ENCODE assay signal across 11 cellular contexts in the genomic region with DNA sequence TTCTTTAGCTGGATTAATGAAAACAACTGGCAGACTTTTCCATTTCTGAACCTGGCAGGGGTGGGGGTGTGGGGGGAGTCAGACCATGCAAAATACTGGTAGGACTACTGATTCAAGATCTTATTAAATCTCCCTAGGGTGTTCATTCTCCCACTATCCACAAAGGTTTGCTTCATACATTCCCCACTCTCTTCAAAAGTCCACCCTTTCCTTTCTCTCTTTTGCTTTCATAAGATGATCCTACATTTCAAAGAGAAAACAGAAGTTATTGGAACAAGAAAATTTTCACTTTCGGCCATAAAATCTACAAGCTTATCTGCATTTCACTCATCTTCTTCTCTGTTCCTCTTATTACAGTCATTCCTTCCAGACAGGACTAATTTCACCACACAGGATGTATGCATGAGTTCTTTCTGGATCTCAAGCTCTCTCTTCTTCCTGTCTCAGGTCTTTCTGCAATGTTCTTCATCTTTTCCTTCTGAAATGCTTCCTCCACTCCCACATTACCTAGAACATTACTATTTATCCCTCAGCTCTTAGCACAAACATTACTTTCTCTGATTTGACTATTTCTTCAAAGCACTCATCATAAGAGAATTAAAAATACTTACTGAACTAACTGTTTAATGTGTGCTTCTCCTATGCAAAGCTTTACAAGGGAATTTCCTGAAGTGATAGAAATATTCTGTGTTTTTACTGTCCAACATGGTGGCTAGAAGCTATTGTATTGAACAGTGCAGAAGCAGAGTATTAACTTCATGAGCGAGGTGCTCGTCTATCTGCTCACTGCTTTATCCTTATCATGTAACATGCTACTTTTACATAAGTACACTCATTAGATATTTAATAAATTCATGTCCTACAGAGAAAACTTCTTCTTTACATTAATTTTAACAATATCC.
DNase-seq lines count a peak whose midpoint lies in the region; ATAC-seq and FAIRE-seq lines count a peak whose summit lies in the region.
"Had no signal": no experiment of that assay in that cellular context is flagged by ENCODE, and none has a peak within 500 bp of the region (broad histone marks: within the 10 kb centered on the region; RNA-seq: fewer than 3 reads in every experiment).

No MANE protein-coding gene starts in this region.

- H3K4me1 Mint-ChIP-seq in activated T-cell treated with anti-CD3 and anti-CD28 coated beads, Interleukin-2, amount 50 U/mL, for 72 hours (ENCODE audit: low read depth), result peaks cover 35% of the 10 kb centered on the region

- H3K36me3 Mint-ChIP-seq in activated T-cell treated with anti-CD3 and anti-CD28 coated beads, Interleukin-2, amount 50 U/mL, for 72 hours (ENCODE audit: insufficient read depth in 2 of 2), result peaks cover 6 to 13% of the 10 kb centered on the region in 2 donors

- no peak for DNase-seq in activated T-cell treated with anti-CD3 and anti-CD28 coated beads, Interleukin-2, amount 50 U/mL, for 72 hours
- DNase-seq in activated T-cell treated with anti-CD3 and anti-CD28 coated beads for 4 hours, result no peak
- DNase-seq in stimulated activated naive CD8-positive, alpha-beta T cell treated with anti-CD3 and anti-CD28 coated beads, Interleukin-15, Interleukin-2, amounts not matched to agents 100 U/mL and 50 U/mL, for 24 hours, result no peak
- DNase-seq in small intestine, result no peak
- no peak for DNase-seq in DMS153 (lab: John Stamatoyannopoulos, UW)
- no peak for DNase-seq in activated CD4-positive, CD25-positive, alpha-beta regulatory T cell treated with anti-CD3 and anti-CD28 coated beads, Interleukin-2, amount 50 U/mL, for 72 hours
- DNase-seq: NCI-H187 treated with DMSO at 0.1 percent for 48 hours; stimulated activated CD4-positive, alpha-beta T cell treated with anti-CD3 and anti-CD28 coated beads, Interleukin-1b, Interleukin-23, amount 100 ng/mL, for 48 hours had no signal

- H3K9me3 Mint-ChIP-seq in activated T-cell treated with anti-CD3 and anti-CD28 coated beads, Interleukin-2, amount 50 U/mL, for 72 hours, result no peaks in the 10 kb centered on the region

- no peak overlapping the region for H3K27ac ChIP-seq in small intestine (ENCODE audit: low read depth in 1 of 2, low read length in 1 of 2)

- WGBS in small intestine, 3 donors, result 86 to 93% (median 87%) methylated on average over 3 of the region's 3 CpGs

- H3K9me3 ChIP-seq in small intestine (ENCODE audit: control insufficient read depth, low read depth), result no peaks in the 10 kb centered on the region

- H3K4me3 Mint-ChIP-seq in activated T-cell treated with anti-CD3 and anti-CD28 coated beads, Interleukin-2, amount 50 U/mL, for 72 hours, result peak overlapping the region in 1 of 2 donors; percentile 33
- H3K4me3 Mint-ChIP-seq: T-helper 2 cell treated with Interferon-gamma antibody and Interleukin-4, amounts not matched to agents 5 μg/mL and 100 μg/mL, for 36 hours had no signal

- H3K36me3 ChIP-seq in small intestine (ENCODE audit: control insufficient read depth in 2 of 2, insufficient read depth in 2 of 2, low read length in 2 of 2), result no peaks in the 10 kb centered on the region

- peak; percentile 82 to 88 for ATAC-seq in activated T-cell treated with anti-CD3 and anti-CD28 coated beads, Interleukin-2, amount 50 U/mL, for 72 hours (replicated peaks in 1 of 2)
- ATAC-seq in GM21825 (IDR thresholded peaks at IDR 0.05; ENCODE audit: unreplicated experiment), result peak; percentile 74
- peak; percentile 62 for ATAC-seq in HG03558 (IDR thresholded peaks at IDR 0.05; ENCODE audit: extremely low read depth, unreplicated experiment)
- peak; percentile 82 for ATAC-seq in stimulated activated naive CD8-positive, alpha-beta T cell treated with anti-CD3 and anti-CD28 coated beads, Interleukin-15, Interleukin-2, amounts not matched to agents 100 U/mL and 50 U/mL, for 24 hours

- no peak for FAIRE-seq in small intestine (lab: Jason Lieb, UNC)

- H3K27me3 ChIP-seq in small intestine (ENCODE audit: control insufficient read depth in 2 of 2, insufficient read depth in 2 of 2, low read length in 2 of 2), result no peaks in the 10 kb centered on the region

- H3K4me3 ChIP-seq in small intestine (ENCODE audit: low read depth in 1 of 2, low read length in 2 of 2), result no peak overlapping the region

- H3K27ac Mint-ChIP-seq in activated T-cell treated with anti-CD3 and anti-CD28 coated beads, Interleukin-2, amount 50 U/mL, for 72 hours, result no peak overlapping the region
- H3K27ac Mint-ChIP-seq: T-helper 2 cell treated with Interferon-gamma antibody and Interleukin-4, amounts not matched to agents 5 μg/mL and 100 μg/mL, for 36 hours had no signal

- H3K27me3 Mint-ChIP-seq in activated T-cell treated with anti-CD3 and anti-CD28 coated beads, Interleukin-2, amount 50 U/mL, for 72 hours (ENCODE audit: low read depth), result no peaks in the 10 kb centered on the region

- peaks cover 3 to 4% of the 10 kb centered on the region in 2 donors for H3K4me1 ChIP-seq in small intestine (ENCODE audit: control insufficient read depth in 2 of 2, insufficient read depth in 1 of 2, low read depth in 1 of 2, low read length in 1 of 2)
